22 cellular contexts compared by ENCODE assay signal in genomic region chr18:79543861-79544385, GRCh38.
DNase-seq lines count a peak whose midpoint lies in the region; ATAC-seq lines count a peak whose summit lies in the region.
"Had no signal": no experiment of that assay in that cellular context is flagged by ENCODE, and none has a peak within 500 bp of the region (broad histone marks: within the 10 kb centered on the region; RNA-seq: fewer than 3 reads in every experiment).

No MANE protein-coding gene starts in this region.

- H3K9me3 ChIP-seq in HAP-1, result no peaks in the 10 kb centered on the region; the same call in 1 of the 2 replicates
- H3K9me3 ChIP-seq: thyroid gland had no signal

- peak; percentile 27 to 42 for ATAC-seq in left cardiac atrium
- ATAC-seq: activated CD8-positive, alpha-beta T cell treated with anti-CD3 and anti-CD28 coated beads for 36 hours; activated T-cell treated with anti-CD3 and anti-CD28 coated beads, Interleukin-2, amount 50 U/mL, for 4 hours; effector memory CD8-positive, alpha-beta T cell; stimulated activated naive CD8-positive, alpha-beta T cell treated with anti-CD3 and anti-CD28 coated beads, Interleukin-15, Interleukin-2, amounts not matched to agents 100 U/mL and 50 U/mL, for 24 hours had no signal

- H3K4me1 ChIP-seq in HAP-1, result no peaks in the 10 kb centered on the region
- H3K4me1 ChIP-seq: thyroid gland had no signal

- H3K27ac ChIP-seq in temporal lobe (ENCODE audit: low read depth, low read length), result peak overlapping the region; percentile 99
- H3K27ac ChIP-seq: coronary artery, thyroid gland had no signal

- no peaks in the 10 kb centered on the region for H3K27me3 ChIP-seq in HAP-1 (ENCODE audit: low read depth)
- H3K27me3 ChIP-seq: thyroid gland had no signal

- H3K36me3 ChIP-seq in HAP-1 (replicated peaks), result no peaks in the 10 kb centered on the region
- H3K36me3 ChIP-seq: thyroid gland had no signal

- no peak overlapping the region for H3K4me3 ChIP-seq in HAP-1
- H3K4me3 ChIP-seq: coronary artery, thyroid gland had no signal

- intact Hi-C loops in left cardiac atrium (cut with DNase I), result no loop called here

- DNase-seq in activated CD8-positive, alpha-beta memory T cell treated with anti-CD3 and anti-CD28 coated beads, Interleukin-2, amount 50 U/mL, for 48 hours, result peak; percentile 42
- no peak for DNase-seq in activated CD8-positive, alpha-beta memory T cell treated with anti-CD3 and anti-CD28 coated beads, Interleukin-2, amount 50 U/mL, for 4 hours
- peak; percentile 24 for DNase-seq in left cardiac atrium
- peak; percentile 64 for DNase-seq in mesenteric fat pad (ENCODE audit: low spot score)
- no peak for DNase-seq in germinal center (ENCODE audit: low spot score)
- no peak for DNase-seq in NCI-H1694 (lab: John Stamatoyannopoulos, UW)
- no peak for DNase-seq in HAP-1 (ENCODE audit: low spot score in 2 of 2)
- DNase-seq: 8988T; activated CD8-positive, alpha-beta T cell treated with anti-CD3 and anti-CD28 coated beads for 36 hours; activated naive CD4-positive, alpha-beta T cell treated with anti-CD3 and anti-CD28 coated beads for 36 hours; activated T-cell treated with anti-CD3 and anti-CD28 coated beads, Interleukin-2, amount 50 U/mL, for 4 hours; Calu3; DND-41; effector memory CD8-positive, alpha-beta T cell; foreskin fibroblast; HFFc6; NCI-H146; SHP77; thyroid gland had no signal

- in situ Hi-C loops in HAP-1 (cut with MboI; ENCODE audit: low sequenced_read_pairs), result no loop called here

Comparison
In these comparisons a context has a peak if more than half of its experiments do, and no peak if none do; other contexts are left out.
1. DNase-seq: peak in activated CD8-positive, alpha-beta memory T cell treated with anti-CD3 and anti-CD28 coated beads, Interleukin-2, amount 50 U/mL, for 48 hours (single experiment), left cardiac atrium (single experiment) and mesenteric fat pad (single experiment); none in activated CD8-positive, alpha-beta memory T cell treated with anti-CD3 and anti-CD28 coated beads, Interleukin-2, amount 50 U/mL, for 4 hours (single experiment), germinal center (single experiment), NCI-H1694 (single experiment) and HAP-1 (0 of 2).